Comparison of ENCODE assay signal across 8 cellular contexts in the genomic region with DNA sequence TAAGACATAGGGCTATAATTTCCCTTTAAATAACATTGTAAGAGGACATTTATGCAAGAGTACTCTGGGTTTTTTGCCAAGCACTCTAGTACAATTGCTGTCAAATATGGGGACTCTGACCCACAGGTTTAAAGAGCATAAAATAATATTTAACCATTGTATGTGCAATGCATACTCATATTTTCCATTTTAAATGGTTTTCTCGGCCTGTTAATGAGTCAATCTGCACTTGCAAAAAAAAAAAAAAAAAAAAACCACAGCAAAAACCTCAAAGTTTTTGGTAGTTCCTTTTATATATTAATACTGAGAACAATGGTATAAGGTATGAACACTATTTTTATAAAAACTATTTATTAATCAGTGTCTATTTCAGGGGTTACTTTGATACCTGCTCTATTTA.
DNase-seq lines count a peak whose midpoint lies in the region; ATAC-seq lines count a peak whose summit lies in the region.

No MANE protein-coding gene starts in this region.

- peak overlapping the region; percentile 44 for H3K27ac Mint-ChIP-seq in activated CD4-positive, alpha-beta memory T cell treated with anti-CD3 and anti-CD28 coated beads for 36 hours
- H3K27ac Mint-ChIP-seq in activated CD4-positive, alpha-beta memory T cell treated with anti-CD3 and anti-CD28 coated beads, Interleukin-2, amount 10 ng/mL, durations not matched to agents 7 days and 5 days: no peak overlapping the region

- peak; percentile 62 for ATAC-seq in HG02759 (IDR thresholded peaks at IDR 0.05; ENCODE audit: unreplicated experiment)

- intact Hi-C loops in activated CD4-positive, alpha-beta memory T cell treated with anti-CD3 and anti-CD28 coated beads for 36 hours (cut with micrococcal nuclease): loop anchor here (10.0 kb wide), 1 partner anchor 432 kb away; no protein-coding TSS in a partner anchor
- intact Hi-C loops in posterior cingulate gyrus (cut with DNase I): no loop called here

- no peaks in the 10 kb centered on the region for H3K27me3 Mint-ChIP-seq in activated CD4-positive, alpha-beta memory T cell treated with anti-CD3 and anti-CD28 coated beads for 36 hours
- H3K27me3 Mint-ChIP-seq in activated CD4-positive, alpha-beta memory T cell treated with anti-CD3 and anti-CD28 coated beads, Interleukin-2, amount 10 ng/mL, durations not matched to agents 7 days and 5 days: no peaks in the 10 kb centered on the region

- peaks cover 54% of the 10 kb centered on the region for H3K4me1 Mint-ChIP-seq in activated CD4-positive, alpha-beta memory T cell treated with anti-CD3 and anti-CD28 coated beads for 36 hours (ENCODE audit: low read depth)
- H3K4me1 Mint-ChIP-seq in activated CD4-positive, alpha-beta memory T cell treated with anti-CD3 and anti-CD28 coated beads, Interleukin-2, amount 10 ng/mL, durations not matched to agents 7 days and 5 days: peaks cover 62% of the 10 kb centered on the region

- no peak overlapping the region for H3K4me3 Mint-ChIP-seq in activated CD4-positive, alpha-beta memory T cell treated with anti-CD3 and anti-CD28 coated beads for 36 hours
- H3K4me3 Mint-ChIP-seq in activated CD4-positive, alpha-beta memory T cell treated with anti-CD3 and anti-CD28 coated beads, Interleukin-2, amount 10 ng/mL, durations not matched to agents 7 days and 5 days: no peak overlapping the region

- no peaks in the 10 kb centered on the region for H3K9me3 Mint-ChIP-seq in activated CD4-positive, alpha-beta memory T cell treated with anti-CD3 and anti-CD28 coated beads for 36 hours
- H3K9me3 Mint-ChIP-seq in activated CD4-positive, alpha-beta memory T cell treated with anti-CD3 and anti-CD28 coated beads, Interleukin-2, amount 10 ng/mL, durations not matched to agents 7 days and 5 days: peaks cover 10% of the 10 kb centered on the region

- POLR2A ChIA-PET in activated CD4-positive, alpha-beta memory T cell treated with anti-CD3 and anti-CD28 coated beads for 36 hours (lab: Charles Lee): interaction anchor here (0.8 to 1.2 kb wide), 3 partner anchors 12 to 53 kb away, joined by 3 to 4 read pairs (median 3); no protein-coding TSS in a partner anchor
- POLR2A ChIA-PET in activated CD4-positive, alpha-beta memory T cell treated with anti-CD3 and anti-CD28 coated beads, Interleukin-2, amount 10 ng/mL, durations not matched to agents 7 days and 5 days (lab: Charles Lee): interaction anchor here (0.8 to 1.8 kb wide), 5 partner anchors 9 to 804 kb away, joined by 3 to 5 read pairs (median 4); a partner anchor contains a TSS

- CTCF ChIA-PET in activated CD4-positive, alpha-beta memory T cell treated with anti-CD3 and anti-CD28 coated beads for 36 hours (lab: Charles Lee): interaction anchor here (1.6 kb wide), 1 partner anchor 162 kb away, joined by 4 read pairs; no protein-coding TSS in a partner anchor
- CTCF ChIA-PET in activated CD4-positive, alpha-beta memory T cell treated with anti-CD3 and anti-CD28 coated beads, Interleukin-2, amount 10 ng/mL, durations not matched to agents 7 days and 5 days (lab: Charles Lee): interaction anchor here (0.8 kb wide), 1 partner anchor 12 kb away, joined by 4 read pairs; no protein-coding TSS in a partner anchor

- no peak for DNase-seq in activated CD4-positive, alpha-beta memory T cell treated with anti-CD3 and anti-CD28 coated beads for 36 hours
- no peak for DNase-seq in activated CD4-positive, alpha-beta memory T cell treated with anti-CD3 and anti-CD28 coated beads, Interleukin-2, amount 10 ng/mL, durations not matched to agents 7 days and 5 days
- DNase-seq in Kasumi-1 (lab: John Stamatoyannopoulos, UW) (peak; percentile 9), renal cortical epithelial cell (ENCODE audit: low read depth) (peak; percentile 6), UCSD-AML1 (lab: John Stamatoyannopoulos, UW; ENCODE audit: unreplicated experiment) (no peak), posterior cingulate gyrus (no peak), NCI-H1417 treated with DMSO at 0.1 percent for 48 hours (lab: John Stamatoyannopoulos, UW) (no peak)

- peaks cover 2% of the 10 kb centered on the region for H3K36me3 Mint-ChIP-seq in activated CD4-positive, alpha-beta memory T cell treated with anti-CD3 and anti-CD28 coated beads for 36 hours
- H3K36me3 Mint-ChIP-seq in activated CD4-positive, alpha-beta memory T cell treated with anti-CD3 and anti-CD28 coated beads, Interleukin-2, amount 10 ng/mL, durations not matched to agents 7 days and 5 days (ENCODE audit: low read depth): peaks cover 37% of the 10 kb centered on the region

Comparison
In these comparisons a context has a peak if more than half of its experiments do, and no peak if none do; other contexts are left out.
1. DNase-seq: peak in Kasumi-1 (2 of 2) and renal cortical epithelial cell (single experiment); none in activated CD4-positive, alpha-beta memory T cell treated with anti-CD3 and anti-CD28 coated beads for 36 hours (single experiment), activated CD4-positive, alpha-beta memory T cell treated with anti-CD3 and anti-CD28 coated beads, Interleukin-2, amount 10 ng/mL, durations not matched to agents 7 days and 5 days (single experiment), UCSD-AML1 (single experiment), posterior cingulate gyrus (0 of 10) and NCI-H1417 treated with DMSO at 0.1 percent for 48 hours (single experiment).